ENCODE assay signal across 8 cellular contexts in genomic region chr11:74696932-74697687, GRCh38. TPM values are rescaled to one million over a fixed set of nuclear protein-coding genes. Genes with fewer than 3 reads are reported as not detected.
DNase-seq lines count a peak whose midpoint lies in the region; ATAC-seq and TF ChIP-seq lines count a peak whose summit lies in the region.

No MANE protein-coding gene starts in this region.

- H3K4me3 ChIP-seq in Peyer's patch (peak overlapping the region in 1 of 4 donors; percentile 16), fibroblast of the aortic adventitia (ENCODE audit: low read depth, low read length) (no peak overlapping the region), upper lobe of left lung (peak overlapping the region in 3 of 4 donors; percentile 6 to 30 (median 15))

- no peaks in the 10 kb centered on the region for H3K9me3 Mint-ChIP-seq in activated naive CD8-positive, alpha-beta T cell treated with anti-CD3 and anti-CD28 coated beads for 36 hours

- H3K4me1 ChIP-seq in Peyer's patch (peaks cover 0 to 15% (median 0%) of the 10 kb centered on the region in 4 donors), upper lobe of left lung (peaks cover 13 to 23% (median 14%) of the 10 kb centered on the region in 4 donors)

- H3K27ac Mint-ChIP-seq in activated naive CD8-positive, alpha-beta T cell treated with anti-CD3 and anti-CD28 coated beads for 36 hours, result no peak overlapping the region

- H3K27ac ChIP-seq in Peyer's patch (peak overlapping the region; percentile 36 to 85 (median 58)), upper lobe of left lung (peak overlapping the region; percentile 79 to 92 (median 81))

- no peaks in the 10 kb centered on the region for H3K9me3 ChIP-seq in Peyer's patch
- no peaks in the 10 kb centered on the region for H3K9me3 ChIP-seq in upper lobe of left lung

- peak; percentile 17 to 76 (median 62) for DNase-seq in Peyer's patch
- peak; percentile 95 for DNase-seq in fibroblast of the aortic adventitia (ENCODE audit: low read depth)
- peak; percentile 80 for DNase-seq in mucosa of gallbladder (ENCODE audit: low spot score)
- DNase-seq in upper lobe of left lung, result peak in 1 of 2 donors; percentile 91
- no peak for DNase-seq in NCI-H69 (lab: John Stamatoyannopoulos, UW)
- DNase-seq in activated naive CD8-positive, alpha-beta T cell treated with anti-CD3 and anti-CD28 coated beads for 36 hours, result no peak
- no peak for DNase-seq in activated naive CD4-positive, alpha-beta T cell treated with anti-CD3 and anti-CD28 coated beads, Interleukin-2, amount 50 U/mL, for 16 hours

- no peak overlapping the region for H3K4me3 Mint-ChIP-seq in activated naive CD8-positive, alpha-beta T cell treated with anti-CD3 and anti-CD28 coated beads for 36 hours

- H3K4me1 Mint-ChIP-seq in activated naive CD8-positive, alpha-beta T cell treated with anti-CD3 and anti-CD28 coated beads for 36 hours, result no peaks in the 10 kb centered on the region

- H3K27me3 Mint-ChIP-seq in activated naive CD8-positive, alpha-beta T cell treated with anti-CD3 and anti-CD28 coated beads for 36 hours, result peaks cover 9% of the 10 kb centered on the region

- H3K27me3 ChIP-seq in Peyer's patch, result no peaks in the 10 kb centered on the region
- H3K27me3 ChIP-seq in upper lobe of left lung, result no peaks in the 10 kb centered on the region

- peak; percentile 88 to 92 for ATAC-seq in upper lobe of left lung (ENCODE audit: low FRiP score in 2 of 2)
- ATAC-seq in GM18868 (IDR thresholded peaks at IDR 0.05; ENCODE audit: unreplicated experiment), result no peak

- no peaks in the 10 kb centered on the region for H3K36me3 Mint-ChIP-seq in activated naive CD8-positive, alpha-beta T cell treated with anti-CD3 and anti-CD28 coated beads for 36 hours

- TF ChIP-seq POLR2A in Peyer's patch (IDR thresholded peaks at IDR 0.05), result no peak
- peak in 1 of 4 donors; percentile 69 for TF ChIP-seq POLR2A in upper lobe of left lung (IDR thresholded peaks at IDR 0.05)

- WGBS in upper lobe of left lung, 2 donors, result 18 to 25% methylated on average over 15 to 16 of the region's 16 CpGs

- H3K36me3 ChIP-seq in Peyer's patch (no peaks in the 10 kb centered on the region), upper lobe of left lung (no peaks in the 10 kb centered on the region)

- TF ChIP-seq EP300 in upper lobe of left lung (IDR thresholded peaks at IDR 0.05), result peak; percentile 81 to 98 (median 93)

- TF ChIP-seq CTCF in Peyer's patch (IDR thresholded peaks at IDR 0.05), result no peak
- TF ChIP-seq CTCF in fibroblast of the aortic adventitia (IDR thresholded peaks at IDR 0.05; ENCODE audit: insufficient read depth, low read length), result no peak
- no peak for TF ChIP-seq CTCF in upper lobe of left lung (IDR thresholded peaks at IDR 0.05)

RNA-seq across cellular contexts. Expression of gene CHRDL2, which starts 34.1 kb away (rescaled TPM):
- total RNA-seq in Peyer's patch (not detected), fibroblast of the aortic adventitia (ENCODE audit: low replicate concordance) (not detected in 2 replicates), mucosa of gallbladder (312 TPM), upper lobe of left lung (1 to 10 TPM in 3 of 6 donors, not detected in 3; 1.3 to 3.1 (median 1.5) TPM)
- total RNA-seq in activated naive CD8-positive, alpha-beta T cell treated with anti-CD3 and anti-CD28 coated beads for 36 hours, result not detected

RNA-seq across cellular contexts. Expression of gene RNF169, which starts 51.5 kb away (rescaled TPM):
- total RNA-seq in Peyer's patch (10 to 100 TPM; 14.2 to 33.8 (median 19.2) TPM), fibroblast of the aortic adventitia (ENCODE audit: low replicate concordance) (20.3 and 28.5 TPM in 2 replicates), mucosa of gallbladder (19.8 TPM), upper lobe of left lung (10 to 100 TPM; 13.4 to 34.3 (median 22.8) TPM)
- total RNA-seq in activated naive CD8-positive, alpha-beta T cell treated with anti-CD3 and anti-CD28 coated beads for 36 hours, result 10 to 100 TPM; 12.4 to 13.3 TPM

Comparison
In these comparisons a context has a peak if more than half of its experiments do, and no peak if none do; other contexts are left out.
1. DNase-seq: peak in Peyer's patch (3 of 3), fibroblast of the aortic adventitia (single experiment) and mucosa of gallbladder (single experiment); none in NCI-H69 (single experiment), activated naive CD8-positive, alpha-beta T cell treated with anti-CD3 and anti-CD28 coated beads for 36 hours (single experiment) and activated naive CD4-positive, alpha-beta T cell treated with anti-CD3 and anti-CD28 coated beads, Interleukin-2, amount 50 U/mL, for 16 hours (single experiment).
2. RNA of gene CHRDL2, which starts 34.1 kb away (total RNA-seq): 312 TPM in mucosa of gallbladder (single experiment); 1.3 to 3.1 TPM in upper lobe of left lung, not detected in Peyer's patch, not detected in fibroblast of the aortic adventitia and not detected in activated naive CD8-positive, alpha-beta T cell treated with anti-CD3 and anti-CD28 coated beads for 36 hours; every median in the first group is over 10 times any median in the second.